Comparison of ENCODE assay signal across 11 cellular contexts in genomic region chr19:46913198-46913851, GRCh38. TPM values are rescaled to one million over a fixed set of nuclear protein-coding genes. Genes with fewer than 3 reads are reported as not detected.
DNase-seq lines count a peak whose midpoint lies in the region; ATAC-seq, FAIRE-seq and TF ChIP-seq lines count a peak whose summit lies in the region.
"Had no signal": no experiment of that assay in that cellular context is flagged by ENCODE, and none has a peak within 500 bp of the region (broad histone marks: within the 10 kb centered on the region; RNA-seq: fewer than 3 reads in every experiment).

No MANE protein-coding gene starts in this region.

- CTCF ChIA-PET in A549 (lab: Yijun Ruan, JAX): interaction anchor here (0.6 to 4.7 kb wide), 11 partner anchors 11 to 156 kb away, joined by 3 to 29 read pairs (median 3); no protein-coding TSS in a partner anchor

- no peak for DNase-seq in A549 (ENCODE audit: low read depth in 1 of 2, low spot score in 1 of 2)
- DNase-seq in chondrocyte (ENCODE audit: low spot score): no peak
- no peak for DNase-seq in mesothelial cell of epicardium (ENCODE audit: low spot score in 2 of 2, unreplicated experiment in 2 of 2)
- no peak for DNase-seq in activated CD8-positive, alpha-beta memory T cell treated with anti-CD3 and anti-CD28 coated beads for 24 hours
- no peak for DNase-seq in Peyer's patch
- DNase-seq in activated CD8-positive, alpha-beta memory T cell treated with anti-CD3 and anti-CD28 coated beads, Interleukin-2, amount 50 U/mL, for 48 hours: no peak
- DNase-seq in CD1c-positive myeloid dendritic cell (ENCODE audit: extremely low spot score): no peak
- DNase-seq: activated T-cell treated with anti-CD3 and anti-CD28 coated beads, Interleukin-2, amount 50 U/mL, for 48 hours; C1 segment of cervical spinal cord; kidney had no signal

- H3K9me3 ChIP-seq in A549: no peaks in the 10 kb centered on the region
- H3K9me3 ChIP-seq in Peyer's patch: no peaks in the 10 kb centered on the region

- peak; percentile 68 to 77 for ATAC-seq in A549

- peak overlapping the region; percentile 85 for H3K4me2 ChIP-seq in A549

- WGBS in A549 (ENCODE audit: missing lambda C conversion rate): 7% methylated on average over 6 of the region's 6 CpGs

- H3K27ac ChIP-seq in A549 (peak overlapping the region; percentile 62 to 76), Peyer's patch (no peak overlapping the region)

- H3K36me3 Mint-ChIP-seq in chondrocyte (ENCODE audit: low read depth) (no peaks in the 10 kb centered on the region), mesothelial cell of epicardium (peaks cover 2% of the 10 kb centered on the region)

- POLR2A ChIA-PET in A549 (lab: Yijun Ruan, JAX): interaction anchor here (1.5 kb wide), 1 partner anchor 11 kb away, joined by 3 read pairs; no protein-coding TSS in a partner anchor

- no peak overlapping the region for H3K4me3 Mint-ChIP-seq in chondrocyte (ENCODE audit: unreplicated experiment)
- H3K4me3 Mint-ChIP-seq in mesothelial cell of epicardium: no peak overlapping the region

- TF ChIP-seq RAD21 in A549 (conservative IDR thresholded peaks at IDR 0.05 in 1 of 2, IDR thresholded peaks at IDR 0.05 in 1 of 2) (no peak), Ishikawa (IDR thresholded peaks at IDR 0.05; ENCODE audit: low read depth) (no peak)

- TF ChIP-seq EP300 in A549 (IDR thresholded peaks at IDR 0.05) (no peak), Ishikawa (IDR thresholded peaks at IDR 0.05; ENCODE audit: borderline replicate concordance) (no peak)

- H3K4me1 Mint-ChIP-seq in chondrocyte (ENCODE audit: low read depth) (peaks cover 47% of the 10 kb centered on the region), mesothelial cell of epicardium (peaks cover 33% of the 10 kb centered on the region)

- H3K27ac Mint-ChIP-seq in chondrocyte (ENCODE audit: unreplicated experiment): peak overlapping the region; percentile 88
- peak overlapping the region; percentile 74 for H3K27ac Mint-ChIP-seq in mesothelial cell of epicardium

- H3K36me3 ChIP-seq in Peyer's patch: peaks cover 0 to under 1% (median 0%) of the 10 kb centered on the region in 3 donors

- TF ChIP-seq POLR2A in A549 (IDR thresholded peaks at IDR 0.05; ENCODE audit: low read length): no peak
- no peak for TF ChIP-seq POLR2A in Peyer's patch (IDR thresholded peaks at IDR 0.05)

- no peaks in the 10 kb centered on the region for H3K9me3 Mint-ChIP-seq in chondrocyte (ENCODE audit: low read depth)
- H3K9me3 Mint-ChIP-seq in mesothelial cell of epicardium: no peaks in the 10 kb centered on the region

- H3K4me3 ChIP-seq in A549 (peak overlapping the region; percentile 10; the same call in 2 of the 3 replicates), Peyer's patch (no peak overlapping the region)

- no peak for FAIRE-seq in A549 (lab: Jason Lieb, UNC)

- TF ChIP-seq CTCF in A549 (IDR thresholded peaks at IDR 0.05): no peak
- TF ChIP-seq CTCF in chondrocyte (IDR thresholded peaks at IDR 0.05): no peak
- TF ChIP-seq CTCF in mesothelial cell of epicardium (IDR thresholded peaks at IDR 0.05; ENCODE audit: unreplicated experiment): no peak
- no peak for TF ChIP-seq CTCF in Peyer's patch (IDR thresholded peaks at IDR 0.05)

- no peaks in the 10 kb centered on the region for H3K27me3 ChIP-seq in Peyer's patch

- H3K27me3 Mint-ChIP-seq in chondrocyte (ENCODE audit: low read depth): no peaks in the 10 kb centered on the region
- no peaks in the 10 kb centered on the region for H3K27me3 Mint-ChIP-seq in mesothelial cell of epicardium (ENCODE audit: low read depth)

- H3K4me1 ChIP-seq in A549 (peaks cover 72% of the 10 kb centered on the region), Peyer's patch (peaks cover 0 to 25% (median 6%) of the 10 kb centered on the region in 4 donors)

TF ChIP-seq in A549, 52 proteins besides CTCF, POLR2A, EP300 and RAD21:
- TF ChIP-seq ZNF302 (CRISPR knock-in tag; IDR thresholded peaks at IDR 0.05): no peak
- no peak for TF ChIP-seq EHMT2 (IDR thresholded peaks at IDR 0.05; ENCODE audit: low read depth)
- TF ChIP-seq ESRRA (IDR thresholded peaks at IDR 0.05; ENCODE audit: borderline replicate concordance, low read length): no peak
- no peak for TF ChIP-seq CEBPB (IDR thresholded peaks at IDR 0.05)
- no peak for TF ChIP-seq ELK1 (IDR thresholded peaks at IDR 0.05; ENCODE audit: low read depth, low read length)
- no peak for TF ChIP-seq FOSL2 (IDR thresholded peaks at IDR 0.05)
- TF ChIP-seq FOSL2 (CRISPR knock-in tag; IDR thresholded peaks at IDR 0.05): no peak
- TF ChIP-seq BHLHE40 (IDR thresholded peaks at IDR 0.05; ENCODE audit: low read depth, low read length): no peak
- no peak for TF ChIP-seq JUN (IDR thresholded peaks at IDR 0.05)
- no peak for TF ChIP-seq SREBF2 (IDR thresholded peaks at IDR 0.05)
- no peak for TF ChIP-seq RFX5 (IDR thresholded peaks at IDR 0.05)
TF ChIP-seq in A549: peak in this region for 0.

TF ChIP-seq in Ishikawa, 13 proteins besides CTCF, POLR2A, EP300 and RAD21:
- TF ChIP-seq TEAD4 (IDR thresholded peaks at IDR 0.05): peak; percentile 29; the same call in 1 of the 2 replicates
- TF ChIP-seq FOXM1 (IDR thresholded peaks at IDR 0.05; ENCODE audit: borderline replicate concordance, low read depth): no peak

RNA-seq across cellular contexts. Expression of gene ARHGAP35, which starts 52.5 kb away (rescaled TPM):
- polyA plus RNA-seq in A549 (2011; rRNA removed) (48.5 and 51.9 TPM in 2 replicates), A549 (2017; fragmentation: RNase III; extraction: RNeasy Plus Mini Kit Qiagen cat#74134 plus additional on column Dnase treatment) (33.2 to 33.7 TPM (median 33.3 TPM) in 3 replicates)
- 17.2 and 22.8 TPM in 2 replicates for polyA plus RNA-seq in A549 (2012; cell fraction: cytosol; rRNA removed)
- polyA plus RNA-seq in A549 (2012; cell fraction: nucleus; rRNA removed): 31.2 and 34.0 TPM in 2 replicates
- 67.2 and 74.8 TPM in 2 replicates for polyA minus RNA-seq in A549 (2011; rRNA and poly(A)+ RNA removed)
- total RNA-seq in chondrocyte (60.1 to 70.9 TPM (median 70.2 TPM) in 3 replicates), mesothelial cell of epicardium (74.9 to 77.9 TPM (median 77.4 TPM) in 3 replicates), Peyer's patch (100 to 1,000 TPM in 1 of 4 donors, 10 to 100 TPM in 3; 41.3 to 100 (median 85.4) TPM)

Comparison
In these comparisons a context has a peak if more than half of its experiments do, and no peak if none do; other contexts are left out.
1. H3K27ac ChIP-seq: peak in A549 (2 of 2); none in Peyer's patch (0 of 4).